ENCODE assay signal across 18 cellular contexts in genomic region chr3:175007316-175007715, GRCh38.
"Had no signal": no experiment of that assay in that cellular context is flagged by ENCODE, and none has a peak within 500 bp of the region (broad histone marks: within the 10 kb centered on the region; RNA-seq: fewer than 3 reads in every experiment).

No MANE protein-coding gene starts in this region.

- H3K36me3 Mint-ChIP-seq: memory B cell, mesothelial cell of epicardium, natural killer cell had no signal

- H3K9me3 Mint-ChIP-seq: dendritic cell treated with granulocyte-macrophage colony-stimulating factor and Interleukin-4, amounts not matched to agents 40 ng/mL and 50 ng/mL, for 4 days; mesothelial cell of epicardium; neural crest cell had no signal

- H3K4me3 ChIP-seq: esophagus muscularis mucosa, gastrocnemius medialis, heart right ventricle, left lung, lower lobe of right lung, ovary, right atrium auricular region, sigmoid colon, skin epidermis had no signal

- H3K27me3 Mint-ChIP-seq: dendritic cell treated with granulocyte-macrophage colony-stimulating factor and Interleukin-4, amounts not matched to agents 40 ng/mL and 50 ng/mL, for 4 days; effector memory CD8-positive, alpha-beta T cell; memory B cell had no signal

- ATAC-seq: effector memory CD8-positive, alpha-beta T cell; gastrocnemius medialis; heart right ventricle; left lung; lower lobe of right lung; natural killer cell had no signal

- DNase-seq: effector memory CD8-positive, alpha-beta T cell; gastrocnemius medialis; heart right ventricle; islet precursor cell; left lung; lower lobe of right lung; natural killer cell; ovary; sigmoid colon; stimulated activated naive CD4-positive, alpha-beta T cell treated with Interleukin-2 at 50 U/mL for 16 hours had no signal

- H3K27ac Mint-ChIP-seq: dendritic cell treated with granulocyte-macrophage colony-stimulating factor and Interleukin-4, amounts not matched to agents 40 ng/mL and 50 ng/mL, for 4 days; effector memory CD8-positive, alpha-beta T cell; memory B cell; mesothelial cell of epicardium; natural killer cell had no signal

- H3K4me1 Mint-ChIP-seq: memory B cell, natural killer cell, neural crest cell had no signal

- H3K9me3 ChIP-seq: esophagus muscularis mucosa, gastrocnemius medialis, heart right ventricle, lower lobe of right lung, ovary, right atrium auricular region, sigmoid colon had no signal

- H3K36me3 ChIP-seq: esophagus muscularis mucosa, gastrocnemius medialis, heart right ventricle, left lung, lower lobe of right lung, ovary, right atrium auricular region, sigmoid colon had no signal

- H3K27ac ChIP-seq: epithelial cell of prostate, esophagus muscularis mucosa, gastrocnemius medialis, heart right ventricle, left lung, lower lobe of right lung, ovary, right atrium auricular region, sigmoid colon, skin epidermis had no signal

- H3K4me3 Mint-ChIP-seq: dendritic cell treated with granulocyte-macrophage colony-stimulating factor and Interleukin-4, amounts not matched to agents 40 ng/mL and 50 ng/mL, for 4 days; effector memory CD8-positive, alpha-beta T cell; memory B cell; mesothelial cell of epicardium; natural killer cell; neural crest cell had no signal

- H3K4me1 ChIP-seq: gastrocnemius medialis, heart right ventricle, left lung, lower lobe of right lung, right atrium auricular region had no signal

- H3K27me3 ChIP-seq: esophagus muscularis mucosa, gastrocnemius medialis, heart right ventricle, left lung, ovary, right atrium auricular region, sigmoid colon had no signal
